In genomic region chr18:1015777-1016176, GRCh38 we compare ENCODE assay signal across 1 cellular context.
TF ChIP-seq lines count a peak whose summit lies in the region.

No MANE protein-coding gene starts in this region.

TF ChIP-seq in H1, 55 proteins besides CTCF, POLR2A, EP300 and RAD21 (continued from another document):
- TF ChIP-seq CHD7 (IDR thresholded peaks at IDR 0.05; ENCODE audit: insufficient replicate concordance, low read length) (no peak), KDM1A (IDR thresholded peaks at IDR 0.05; ENCODE audit: borderline replicate concordance, low read length) (no peak)
